11 cellular contexts compared by ENCODE assay signal in genomic region chr1:20483098-20483832, GRCh38. TPM values are rescaled to one million over a fixed set of nuclear protein-coding genes. Genes with fewer than 3 reads are reported as not detected.
DNase-seq lines count a peak whose midpoint lies in the region; ATAC-seq, FAIRE-seq and TF ChIP-seq lines count a peak whose summit lies in the region.
"Had no signal": no experiment of that assay in that cellular context is flagged by ENCODE, and none has a peak within 500 bp of the region (broad histone marks: within the 10 kb centered on the region; RNA-seq: fewer than 3 reads in every experiment).

No MANE protein-coding gene starts in this region.

- CTCF ChIA-PET in endothelial cell of umbilical vein (lab: Charles Lee) = interaction anchor here (1.0 to 6.2 kb wide), 5 partner anchors 7 to 120 kb away, joined by 3 to 45 read pairs (median 6); no protein-coding TSS in a partner anchor

- H3K27ac ChIP-seq in endothelial cell of umbilical vein (ENCODE audit: insufficient read depth, low read depth, low read length) = no peak overlapping the region

- no peaks in the 10 kb centered on the region for H3K9me3 ChIP-seq in endothelial cell of umbilical vein (replicated peaks; ENCODE audit: control insufficient read depth, insufficient read depth, low read length)

- H3K4me1 ChIP-seq in endothelial cell of umbilical vein (ENCODE audit: control insufficient read depth, extremely low read depth, insufficient read depth, low read length) = peaks cover 12% of the 10 kb centered on the region

- H3K4me2 ChIP-seq in endothelial cell of umbilical vein (ENCODE audit: insufficient read depth, low read length) = peak overlapping the region; percentile 74

- no peaks in the 10 kb centered on the region for H3K36me3 ChIP-seq in endothelial cell of umbilical vein (ENCODE audit: control insufficient read depth in 2 of 2, extremely low read depth in 1 of 2, insufficient read depth in 2 of 2, low read length in 2 of 2)

- peak overlapping the region in 1 of 10 donors; percentile 67 for H3K27ac Mint-ChIP-seq in naive thymus-derived CD8-positive, alpha-beta T cell
- H3K27ac Mint-ChIP-seq: activated naive CD8-positive, alpha-beta T cell treated with anti-CD3 and anti-CD28 coated beads, Interleukin-2, amount 10 ng/mL, durations not matched to agents 7 days and 5 days had no signal

- peaks cover 34 to 66% (median 55%) of the 10 kb centered on the region in 5 donors for H3K27me3 Mint-ChIP-seq in naive thymus-derived CD8-positive, alpha-beta T cell

- no TSS peak for BruUV-seq in endothelial cell of umbilical vein (replicated peaks; lab: Mats Ljungman, UMichigan)

- ATAC-seq in naive thymus-derived CD8-positive, alpha-beta T cell = no peak
- ATAC-seq in HG03354 (IDR thresholded peaks at IDR 0.05; ENCODE audit: poor library complexity, severe bottlenecking, unreplicated experiment) = no peak
- ATAC-seq in GM18909 (IDR thresholded peaks at IDR 0.05; ENCODE audit: poor library complexity, unreplicated experiment) = no peak
- no peak for ATAC-seq in esophagus mucosa

- peak overlapping the region; percentile 70 for H3K4me3 ChIP-seq in AG09309 (ENCODE audit: control insufficient read depth, low read depth, low read length)
- H3K4me3 ChIP-seq in endothelial cell of umbilical vein (replicated peaks in 1 of 3; ENCODE audit: insufficient read depth in 1 of 3, low read depth in 1 of 3, low read length in 3 of 3) = peak overlapping the region in 2 of 3 experiments; percentile 54 to 56

- H3K79me2 ChIP-seq in endothelial cell of umbilical vein (ENCODE audit: control insufficient read depth, insufficient read depth, low read length) = no peaks in the 10 kb centered on the region

- peaks cover 0 to 3% of the 10 kb centered on the region in 2 experiments for H3K27me3 ChIP-seq in endothelial cell of umbilical vein (ENCODE audit: control insufficient read depth in 2 of 2, insufficient read depth in 2 of 2, low read length in 2 of 2)

- H3K4me3 Mint-ChIP-seq in naive thymus-derived CD8-positive, alpha-beta T cell = peak overlapping the region; percentile 53 to 90 (median 68)
- H3K4me3 Mint-ChIP-seq: activated naive CD8-positive, alpha-beta T cell treated with anti-CD3 and anti-CD28 coated beads, Interleukin-2, amount 10 ng/mL, durations not matched to agents 7 days and 5 days had no signal

- H4K20me1 ChIP-seq in endothelial cell of umbilical vein (replicated peaks; ENCODE audit: control insufficient read depth, extremely low read depth, insufficient read depth, low read length) = no peaks in the 10 kb centered on the region

- no peak overlapping the region for H2AFZ ChIP-seq in endothelial cell of umbilical vein (ENCODE audit: low read depth, low read length)

- no peak for TF ChIP-seq CTCF in AG09309 (IDR thresholded peaks at IDR 0.05; ENCODE audit: control insufficient read depth, insufficient read depth, low read depth, low read length, missing control alignments)
- TF ChIP-seq CTCF in endothelial cell of umbilical vein (IDR thresholded peaks at IDR 0.05; ENCODE audit: extremely low read depth in 1 of 2, insufficient read depth in 1 of 2, low read depth in 1 of 2, low read length in 2 of 2) = no peak

- H3K9me3 Mint-ChIP-seq in naive thymus-derived CD8-positive, alpha-beta T cell = no peaks in the 10 kb centered on the region
- H3K9me3 Mint-ChIP-seq: activated naive CD8-positive, alpha-beta T cell treated with anti-CD3 and anti-CD28 coated beads, Interleukin-2, amount 10 ng/mL, durations not matched to agents 7 days and 5 days had no signal

- TF ChIP-seq POLR2A in endothelial cell of umbilical vein (IDR thresholded peaks at IDR 0.05; ENCODE audit: low read depth, low read length) = no peak

- intact Hi-C loops in endothelial cell of umbilical vein (cut with micrococcal nuclease) = no loop called here

- POLR2A ChIA-PET in endothelial cell of umbilical vein (lab: Charles Lee) = interaction anchor here (1.0 kb wide), 1 partner anchor 11 kb away, joined by 3 read pairs; no protein-coding TSS in a partner anchor
- POLR2A ChIA-PET in naive thymus-derived CD8-positive, alpha-beta T cell (lab: Charles Lee) = interaction anchor here (0.7 to 1.7 kb wide), 3 partner anchors 12 to 753 kb away, joined by 3 to 6 read pairs (median 5); partner anchors contain the start of gene MUL1

- no peak overlapping the region for H3K9ac ChIP-seq in endothelial cell of umbilical vein (replicated peaks; ENCODE audit: extremely low read depth, insufficient read depth, low read length)

- no peak for DNase-seq in AG09309 (ENCODE audit: low read depth)
- DNase-seq in NCI-H1694 (lab: John Stamatoyannopoulos, UW) = peak; percentile 39
- DNase-seq in endothelial cell of umbilical vein (ENCODE audit: low read depth, low spot score) = no peak
- no peak for DNase-seq in naive thymus-derived CD8-positive, alpha-beta T cell
- no peak for DNase-seq in OCI-M1 (lab: John Stamatoyannopoulos, UW)
- DNase-seq: activated naive CD8-positive, alpha-beta T cell treated with anti-CD3 and anti-CD28 coated beads, Interleukin-2, amount 10 ng/mL, durations not matched to agents 7 days and 5 days; DMS153; SHP77 treated with DMSO at 0.1 percent for 48 hours had no signal

- no peaks in the 10 kb centered on the region for H3K9me1 ChIP-seq in endothelial cell of umbilical vein (replicated peaks; ENCODE audit: control insufficient read depth, extremely low read depth, insufficient read depth, low read length)

- dilution Hi-C loops in endothelial cell of umbilical vein (cut with MboI; ENCODE audit: extremely low pct_ligation_motif_present, low sequenced_read_pairs) = no loop called here

- FAIRE-seq in endothelial cell of umbilical vein (lab: Jason Lieb, UNC) = no peak

- peaks cover 16 to 25% (median 19%) of the 10 kb centered on the region in 4 donors for H3K4me1 Mint-ChIP-seq in naive thymus-derived CD8-positive, alpha-beta T cell

- peaks cover 0 to 7% (median 0%) of the 10 kb centered on the region in 3 donors for H3K36me3 Mint-ChIP-seq in naive thymus-derived CD8-positive, alpha-beta T cell

TF ChIP-seq in endothelial cell of umbilical vein, 7 proteins besides CTCF, POLR2A, EP300 and RAD21:
- no peak for TF ChIP-seq POLR2AphosphoS5 (IDR thresholded peaks at IDR 0.05; ENCODE audit: insufficient read depth, low read depth, low read length)
- TF ChIP-seq EZH2 (IDR thresholded peaks at IDR 0.05; ENCODE audit: borderline replicate concordance, low read depth, low read length, severe bottlenecking) = no peak
- no peak for TF ChIP-seq MAX (IDR thresholded peaks at IDR 0.05; ENCODE audit: insufficient read depth, insufficient read length)
- no peak for TF ChIP-seq JUN (IDR thresholded peaks at IDR 0.05; ENCODE audit: borderline replicate concordance, insufficient read depth, insufficient read length, low read depth)
- TF ChIP-seq GATA2 (IDR thresholded peaks at IDR 0.05; ENCODE audit: insufficient read depth, insufficient read length, low read depth, low read length) = no peak
- TF ChIP-seq FOS (IDR thresholded peaks at IDR 0.05; ENCODE audit: borderline replicate concordance, insufficient read depth, low read length) = no peak
- no peak for TF ChIP-seq MYC (IDR thresholded peaks at IDR 0.05; ENCODE audit: low read depth, low read length)

RNA-seq across cellular contexts. Expression of gene CAMK2N1, which starts 2.7 kb away (rescaled TPM):
- 11.9 and 18.3 TPM in 2 replicates for total RNA-seq in endothelial cell of umbilical vein
- 3.1 and 3.3 TPM in 2 replicates for polyA plus RNA-seq in endothelial cell of umbilical vein
- 5.3 and 6.6 TPM in 2 replicates for polyA plus RNA-seq in endothelial cell of umbilical vein (2011; cell fraction: cytosol; rRNA removed)
- 2.0 and 2.1 TPM in 2 replicates for polyA plus RNA-seq in endothelial cell of umbilical vein (2011; cell fraction: nucleus; rRNA removed)
- polyA plus RNA-seq in endothelial cell of umbilical vein (2012) = 5.9 and 7.7 TPM in 2 replicates
- 2.4 and 4.4 TPM in 2 replicates for polyA minus RNA-seq in endothelial cell of umbilical vein
- polyA minus RNA-seq in endothelial cell of umbilical vein (2011; cell fraction: cytosol; rRNA and poly(A)+ RNA removed) = not detected
- polyA minus RNA-seq in endothelial cell of umbilical vein (2011; cell fraction: nucleus; rRNA and poly(A)+ RNA removed) = 1.8 and 2.1 TPM in 2 replicates
- total RNA-seq in naive thymus-derived CD8-positive, alpha-beta T cell = 1 to 10 TPM; 5.0 to 5.6 TPM
- under 1 TPM; 0.23 to 0.34 (median 0.25) TPM for polyA plus RNA-seq in naive thymus-derived CD8-positive, alpha-beta T cell
- total RNA-seq in esophagus mucosa = 7.7 TPM

RNA-seq across cellular contexts. Expression of gene MUL1, which starts 24.7 kb away (rescaled TPM):
- 23.9 and 28.3 TPM in 2 replicates for total RNA-seq in endothelial cell of umbilical vein
- 29.5 and 31.8 TPM in 2 replicates for polyA plus RNA-seq in endothelial cell of umbilical vein
- polyA plus RNA-seq in endothelial cell of umbilical vein (2011; cell fraction: cytosol; rRNA removed) = 26.0 and 26.1 TPM in 2 replicates
- polyA plus RNA-seq in endothelial cell of umbilical vein (2011; cell fraction: nucleus; rRNA removed) = 14.5 TPM in 2 replicates
- polyA plus RNA-seq in endothelial cell of umbilical vein (2012) = 19.8 and 20.7 TPM in 2 replicates
- 33.6 and 36.8 TPM in 2 replicates for polyA minus RNA-seq in endothelial cell of umbilical vein
- 17.4 TPM for polyA minus RNA-seq in endothelial cell of umbilical vein (2011; cell fraction: cytosol; rRNA and poly(A)+ RNA removed)
- polyA minus RNA-seq in endothelial cell of umbilical vein (2011; cell fraction: nucleus; rRNA and poly(A)+ RNA removed) = 9.6 and 11.0 TPM in 2 replicates
- 10 to 100 TPM; 17.4 to 19.6 TPM for total RNA-seq in naive thymus-derived CD8-positive, alpha-beta T cell
- polyA plus RNA-seq in naive thymus-derived CD8-positive, alpha-beta T cell = 10 to 100 TPM; 23.4 to 36.2 (median 30.3) TPM
- total RNA-seq in esophagus mucosa = 17.1 TPM
